ENCODE assay signal across 1 cellular context in genomic region chr5:24487371-24487770, GRCh38.
TF ChIP-seq lines count a peak whose summit lies in the region.

No MANE protein-coding gene starts in this region.

TF ChIP-seq in GM23338, 12 proteins besides CTCF, POLR2A, EP300 and RAD21 (continued from another document):
- TF ChIP-seq POLR2AphosphoS5 (IDR thresholded peaks at IDR 0.05; ENCODE audit: low read depth): no peak
- TF ChIP-seq REST (IDR thresholded peaks at IDR 0.05; ENCODE audit: unreplicated experiment): no peak
- no peak for TF ChIP-seq ZNF462 (CRISPR knock-in tag; IDR thresholded peaks at IDR 0.05)
- no peak for TF ChIP-seq ZNF114 (CRISPR knock-in tag; IDR thresholded peaks at IDR 0.05)
- no peak for TF ChIP-seq STAT1 (IDR thresholded peaks at IDR 0.05; ENCODE audit: unreplicated experiment)
- no peak for TF ChIP-seq ETS1 (IDR thresholded peaks at IDR 0.05)
- TF ChIP-seq NANOG (IDR thresholded peaks at IDR 0.05; ENCODE audit: borderline replicate concordance): no peak
- no peak for TF ChIP-seq ZNF331 (CRISPR knock-in tag; IDR thresholded peaks at IDR 0.05; ENCODE audit: low read depth)
